In the genomic region with DNA sequence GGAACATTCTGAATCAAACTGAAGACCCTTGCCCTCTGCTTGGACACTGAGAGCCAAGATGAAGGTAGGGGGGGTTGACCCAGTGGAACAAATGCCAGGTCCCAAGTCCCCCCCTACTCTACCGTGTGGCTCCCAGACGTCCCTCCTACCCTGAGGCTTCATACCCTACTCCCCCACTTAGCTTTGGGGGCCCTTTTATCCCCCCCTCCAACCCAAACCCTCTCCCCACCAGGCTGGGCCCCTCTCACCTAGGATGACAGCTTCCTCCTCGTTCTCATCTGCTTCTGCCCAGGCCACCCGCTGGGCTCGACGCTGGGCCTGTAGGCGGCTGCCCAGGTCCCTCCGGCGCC, we compare ENCODE assay signal across 8 cellular contexts. TPM values are rescaled to one million over a fixed set of nuclear protein-coding genes. Genes with fewer than 3 reads are reported as not detected.
A peak's percentile ranks its signal among the peaks of the same experiment; 100 is the strongest.
DNase-seq lines count a peak whose midpoint lies in the region; ATAC-seq, FAIRE-seq and TF ChIP-seq lines count a peak whose summit lies in the region.

No MANE protein-coding gene starts in this region.

- H3K27me3 ChIP-seq in PC-3 (ENCODE audit: low read length): no peaks in the 10 kb centered on the region
- no peaks in the 10 kb centered on the region for H3K27me3 ChIP-seq in endocrine pancreas (ENCODE audit: control insufficient read depth, insufficient read depth, low read length)
- no peaks in the 10 kb centered on the region for H3K27me3 ChIP-seq in ovary
- no peaks in the 10 kb centered on the region for H3K27me3 ChIP-seq in small intestine (ENCODE audit: control insufficient read depth in 2 of 2, insufficient read depth in 2 of 2, low read length in 2 of 2)

- peaks cover 45% of the 10 kb centered on the region for H3K36me3 Mint-ChIP-seq in Calu3 (ENCODE audit: insufficient read depth, unreplicated experiment)

- CTCF ChIA-PET in Calu3 (lab: Charles Lee): interaction anchor here (0.6 kb wide), 1 partner anchor 65 kb away, joined by 5 read pairs; no protein-coding TSS in a partner anchor
- CTCF ChIA-PET in PC-3 (lab: Charles Lee): no interaction called here

- peak overlapping the region; percentile 84 for H3K4me3 ChIP-seq in PC-3 (ENCODE audit: low read length)
- no peak overlapping the region for H3K4me3 ChIP-seq in endocrine pancreas (ENCODE audit: control insufficient read depth, insufficient read depth, low read length)
- H3K4me3 ChIP-seq in ovary: peak overlapping the region; percentile 70
- peak overlapping the region in 1 of 2 donors; percentile 80 for H3K4me3 ChIP-seq in small intestine (ENCODE audit: low read depth in 1 of 2, low read length in 2 of 2)

- ATAC-seq in PC-3 (no peak), GM21390 (IDR thresholded peaks at IDR 0.05; ENCODE audit: unreplicated experiment) (no peak)

- POLR2A ChIA-PET in PC-3 (lab: Charles Lee; ENCODE audit: unreplicated experiment): no interaction called here

- TF ChIP-seq CTCF in Calu3 (IDR thresholded peaks at IDR 0.05; ENCODE audit: unreplicated experiment) (no peak), PC-3 (conservative IDR thresholded peaks at IDR 0.05; ENCODE audit: low read depth, low read length) (no peak), ovary (IDR thresholded peaks at IDR 0.05) (no peak)

- H3K4me1 Mint-ChIP-seq in Calu3 (ENCODE audit: low read depth, unreplicated experiment): no peaks in the 10 kb centered on the region

- H3K27me3 Mint-ChIP-seq in Calu3 (ENCODE audit: unreplicated experiment): no peaks in the 10 kb centered on the region

- TF ChIP-seq POLR2A in ovary (IDR thresholded peaks at IDR 0.05): no peak

- H3K9me3 ChIP-seq in PC-3 (ENCODE audit: low read length) (no peaks in the 10 kb centered on the region), endocrine pancreas (ENCODE audit: control insufficient read depth, low read length) (no peaks in the 10 kb centered on the region), ovary (no peaks in the 10 kb centered on the region), small intestine (ENCODE audit: control insufficient read depth, low read depth) (no peaks in the 10 kb centered on the region)

- H3K4me2 ChIP-seq in PC-3 (ENCODE audit: low read length): peak overlapping the region; percentile 96

- H3K27ac ChIP-seq in PC-3 (ENCODE audit: low read length): no peak overlapping the region
- H3K27ac ChIP-seq in ovary: peak overlapping the region in 1 of 2 donors; percentile 24
- H3K27ac ChIP-seq in small intestine (ENCODE audit: low read depth in 1 of 2, low read length in 1 of 2): peak overlapping the region in 1 of 2 donors; percentile 86

- H3K4me3 Mint-ChIP-seq in Calu3 (ENCODE audit: low read depth, unreplicated experiment): peak overlapping the region; percentile 94

- no peaks in the 10 kb centered on the region for H3F3A ChIP-seq in PC-3 (ENCODE audit: low read length, unreplicated experiment)

- peaks cover 26% of the 10 kb centered on the region for H3K36me3 ChIP-seq in PC-3 (ENCODE audit: low read depth, low read length)
- H3K36me3 ChIP-seq in endocrine pancreas (ENCODE audit: control insufficient read depth, insufficient read depth, low read length): no peaks in the 10 kb centered on the region
- no peaks in the 10 kb centered on the region for H3K36me3 ChIP-seq in ovary
- H3K36me3 ChIP-seq in small intestine (ENCODE audit: control insufficient read depth in 2 of 2, insufficient read depth in 2 of 2, low read length in 2 of 2): peaks cover 0 to 10% of the 10 kb centered on the region in 2 donors

- DNase-seq in Calu3: no peak
- DNase-seq in PC-3: no peak
- DNase-seq in ovary: no peak
- DNase-seq in small intestine: no peak
- no peak for DNase-seq in NCI-H146 (lab: John Stamatoyannopoulos, UW)
- DNase-seq in RCC 7860 (ENCODE audit: low spot score): no peak

- H3K9ac ChIP-seq in PC-3 (ENCODE audit: low read length): peak overlapping the region; percentile 89
- H3K9ac ChIP-seq in endocrine pancreas (ENCODE audit: control insufficient read depth, insufficient read depth, low read length): peak overlapping the region; percentile 93

- 43 to 50% (median 49%) methylated on average over 9 of the region's 9 CpGs for WGBS in ovary, 3 donors
- 23 to 50% (median 33%) methylated on average over 9 of the region's 9 CpGs for WGBS in small intestine, 3 donors

- BruUV-seq in Calu3 (replicated peaks; lab: Mats Ljungman, UMichigan) (no TSS peak), PC-3 (replicated peaks; lab: Mats Ljungman, UMichigan) (no TSS peak)

- peak overlapping the region; percentile 87 for H3K27ac Mint-ChIP-seq in Calu3 (ENCODE audit: unreplicated experiment)

- H3K9me2 ChIP-seq in PC-3 (replicated peaks; ENCODE audit: low read length): no peaks in the 10 kb centered on the region

- no peaks in the 10 kb centered on the region for H3K9me3 Mint-ChIP-seq in Calu3 (ENCODE audit: low read depth, unreplicated experiment)

- intact Hi-C loops in Calu3 (cut with micrococcal nuclease; ENCODE audit: unreplicated experiment): no loop called here
- intact Hi-C loops in PC-3 (cut with micrococcal nuclease): no loop called here
- intact Hi-C loops in ovary (cut with DNase I): no loop called here

- H4K20me1 ChIP-seq in PC-3 (ENCODE audit: low read length): no peaks in the 10 kb centered on the region

- H3K4me1 ChIP-seq in PC-3 (ENCODE audit: insufficient read depth, low read length): peaks cover 10% of the 10 kb centered on the region
- H3K4me1 ChIP-seq in endocrine pancreas (ENCODE audit: control insufficient read depth, insufficient read depth, low read length): no peaks in the 10 kb centered on the region
- H3K4me1 ChIP-seq in ovary (ENCODE audit: insufficient read depth): peaks cover 7% of the 10 kb centered on the region
- peaks cover 0 to 3% of the 10 kb centered on the region in 2 donors for H3K4me1 ChIP-seq in small intestine (ENCODE audit: control insufficient read depth in 2 of 2, insufficient read depth in 1 of 2, low read depth in 1 of 2, low read length in 1 of 2)

- peaks cover 23% of the 10 kb centered on the region for H3K79me2 ChIP-seq in PC-3 (ENCODE audit: low read length)

- no peak for TF ChIP-seq EP300 in ovary (IDR thresholded peaks at IDR 0.05)

- no peak for FAIRE-seq in small intestine (lab: Jason Lieb, UNC)
- FAIRE-seq in RCC 7860 (lab: Jason Lieb, UNC): no peak

- H2AFZ ChIP-seq in PC-3 (ENCODE audit: low read length): peak overlapping the region; percentile 90

RNA-seq across cellular contexts. Expression of a gene that starts 1.5 kb away (rescaled TPM):
- total RNA-seq in Calu3 (2022): 30.9 and 36.3 TPM in 2 replicates
- total RNA-seq in PC-3 (2014; rRNA removed): 97.7 and 122 TPM in 2 replicates
- 10 to 100 TPM; 44.2 to 63.9 (median 52.5) TPM for total RNA-seq in ovary
- polyA plus RNA-seq in ovary: 10 to 100 TPM; 38.5 to 60.6 TPM
- 10 to 100 TPM; 37.1 to 96.9 (median 55.1) TPM for polyA plus RNA-seq in small intestine

RNA-seq across cellular contexts. Expression of a gene that starts 6.4 kb away (rescaled TPM):
- total RNA-seq in Calu3 (2022) (42.5 and 53.4 TPM in 2 replicates), PC-3 (2014; rRNA removed) (117 and 121 TPM in 2 replicates), ovary (10 to 100 TPM; 19.2 to 55.3 (median 37.3) TPM)
- polyA plus RNA-seq in ovary (10 to 100 TPM; 15.8 to 29.7 TPM), small intestine (10 to 100 TPM; 67.6 to 97.0 (median 71.8) TPM)

RNA-seq across cellular contexts. Expression of a gene that starts 29.6 kb away (rescaled TPM):
- total RNA-seq in Calu3 (2022) (10.4 and 11.4 TPM in 2 replicates), PC-3 (2014; rRNA removed) (6.4 and 8.9 TPM in 2 replicates), ovary (10 to 100 TPM; 13.2 to 27.4 (median 18.2) TPM)
- polyA plus RNA-seq in ovary (10 to 100 TPM in 1 of 2 donors, 1 to 10 TPM in 1; 4.2 to 22.8 TPM), small intestine (10 to 100 TPM in 1 of 3 donors, 1 to 10 TPM in 2; 7.3 to 19.9 (median 8.9) TPM)

RNA-seq across cellular contexts. Expression of a gene that starts 36.0 kb away (rescaled TPM):
- total RNA-seq in Calu3 (2022) (9.4 and 11.0 TPM in 2 replicates), PC-3 (2014; rRNA removed) (23.7 and 26.8 TPM in 2 replicates), ovary (10 to 100 TPM in 1 of 7 donors, 1 to 10 TPM in 2, under 1 TPM in 3, not detected in 1; 0.12 to 10.2 (median 1.3) TPM)
- polyA plus RNA-seq in ovary (under 1 TPM; 0.17 to 0.55 TPM), small intestine (under 1 TPM; 0.27 to 0.57 (median 0.45) TPM)

RNA-seq across cellular contexts. Expression of a gene that starts 43.3 kb away (rescaled TPM):
- total RNA-seq in Calu3 (2022): 13.3 and 13.9 TPM in 2 replicates
- total RNA-seq in PC-3 (2014; rRNA removed): 16.8 and 25.2 TPM in 2 replicates
- 10 to 100 TPM in 5 of 7 donors, 1 to 10 TPM in 2; 8.8 to 13.2 (median 11.8) TPM for total RNA-seq in ovary
- 10 to 100 TPM in 1 of 2 donors, 1 to 10 TPM in 1; 9.4 to 15.2 TPM for polyA plus RNA-seq in ovary
- polyA plus RNA-seq in small intestine: 10 to 100 TPM; 11.3 to 13.7 (median 12.5) TPM
